Comparison of ENCODE assay signal across 9 cellular contexts in the genomic region with DNA sequence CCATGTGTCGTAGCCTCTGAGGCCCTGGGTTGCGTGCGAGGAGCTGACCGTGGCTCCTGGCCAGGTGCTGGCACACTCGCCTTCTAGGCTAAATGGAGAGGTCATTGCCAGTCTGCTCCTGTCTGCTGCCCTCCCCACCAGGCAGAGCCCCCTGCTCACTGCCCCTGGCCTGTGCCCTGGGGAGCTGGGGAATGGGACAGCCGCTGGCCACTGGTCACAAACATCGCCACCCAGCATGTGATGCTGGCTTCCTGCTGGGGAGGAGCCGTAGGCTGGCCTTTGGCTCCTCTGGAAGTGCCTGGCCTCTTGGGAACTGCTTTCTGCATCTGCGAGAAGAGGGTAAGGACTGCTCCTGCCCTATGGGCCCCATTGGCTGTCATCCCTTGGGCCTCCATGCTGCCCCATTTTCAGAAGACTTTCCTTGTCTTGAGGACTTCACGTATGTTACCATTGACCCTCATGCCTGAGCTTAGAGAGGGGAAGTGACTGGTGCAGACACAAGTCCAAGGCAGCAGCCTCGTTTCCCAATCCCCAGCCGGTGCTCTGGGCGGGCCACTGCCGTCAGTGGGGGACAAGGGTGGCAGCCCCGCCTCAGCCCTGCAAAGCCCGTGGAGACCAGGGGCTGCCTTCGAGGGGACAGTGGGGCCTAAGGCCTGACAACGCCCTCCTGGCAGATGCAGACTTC. TPM values are rescaled to one million over a fixed set of nuclear protein-coding genes. Genes with fewer than 3 reads are reported as not detected.
A peak's percentile ranks its signal among the peaks of the same experiment; 100 is the strongest.
DNase-seq lines count a peak whose midpoint lies in the region; ATAC-seq and TF ChIP-seq lines count a peak whose summit lies in the region.
"Had no signal": no experiment of that assay in that cellular context is flagged by ENCODE, and none has a peak within 500 bp of the region (broad histone marks: within the 10 kb centered on the region; RNA-seq: fewer than 3 reads in every experiment).

No MANE protein-coding gene starts in this region.

- intact Hi-C loops in dendritic cell treated with granulocyte-macrophage colony-stimulating factor and Interleukin-4, amounts not matched to agents 40 ng/mL and 50 ng/mL, for 4 days (cut with micrococcal nuclease): no loop called here
- intact Hi-C loops in thyroid gland (cut with DNase I): no loop called here

- 40 to 65% methylated on average over 6 to 10 of the region's 18 CpGs for WGBS in thyroid gland, 2 donors

- TF ChIP-seq POLR2A in NB4 (IDR thresholded peaks at IDR 0.05; ENCODE audit: extremely low read depth, insufficient read length) (no peak), thyroid gland (IDR thresholded peaks at IDR 0.05) (no peak)

- H3K9me3 ChIP-seq in thyroid gland (no peaks in the 10 kb centered on the region), HAP-1 (no peaks in the 10 kb centered on the region; the same call in 1 of the 2 replicates)

- DNase-seq in NB4 (ENCODE audit: low read depth) (peak; percentile 92), memory B cell (ENCODE audit: low spot score in 2 of 2) (no peak), thyroid gland (peak in 1 of 2 donors; percentile 35), cortex of kidney (lab: John Stamatoyannopoulos, UW) (no peak), HAP-1 (ENCODE audit: low spot score in 2 of 2) (no peak)
- DNase-seq in activated effector memory CD4-positive, alpha-beta T cell treated with Interleukin-2 at 50 U/mL for 16 hours: no peak

- H3K27ac Mint-ChIP-seq in dendritic cell treated with granulocyte-macrophage colony-stimulating factor and Interleukin-4, amounts not matched to agents 40 ng/mL and 50 ng/mL, for 4 days: peak overlapping the region; percentile 92
- no peak overlapping the region for H3K27ac Mint-ChIP-seq in memory B cell

- H3K36me3 Mint-ChIP-seq in dendritic cell treated with granulocyte-macrophage colony-stimulating factor and Interleukin-4, amounts not matched to agents 40 ng/mL and 50 ng/mL, for 4 days (ENCODE audit: low read depth): peaks cover 28% of the 10 kb centered on the region
- no peaks in the 10 kb centered on the region for H3K36me3 Mint-ChIP-seq in memory B cell

- in situ Hi-C loops in HAP-1 (cut with MboI; ENCODE audit: low sequenced_read_pairs): no loop called here

- no peaks in the 10 kb centered on the region for H3K36me3 ChIP-seq in thyroid gland
- no peaks in the 10 kb centered on the region for H3K36me3 ChIP-seq in HAP-1 (replicated peaks)

- peak overlapping the region; percentile 88 for H3K4me3 Mint-ChIP-seq in dendritic cell treated with granulocyte-macrophage colony-stimulating factor and Interleukin-4, amounts not matched to agents 40 ng/mL and 50 ng/mL, for 4 days
- H3K4me3 Mint-ChIP-seq in memory B cell: peak overlapping the region; percentile 32

- TF ChIP-seq CTCF in NB4 (IDR thresholded peaks at IDR 0.05; ENCODE audit: low read depth, low read length): no peak
- TF ChIP-seq CTCF in thyroid gland (IDR thresholded peaks at IDR 0.05): no peak

- H3K27ac ChIP-seq in thyroid gland: peak overlapping the region; percentile 66 to 93 (median 85)
- H3K27ac ChIP-seq: VCaP had no signal

- H3K27me3 ChIP-seq in thyroid gland: no peaks in the 10 kb centered on the region
- no peaks in the 10 kb centered on the region for H3K27me3 ChIP-seq in HAP-1 (ENCODE audit: low read depth)

- ATAC-seq in memory B cell (ENCODE audit: low read depth) (no peak), HG02759 (IDR thresholded peaks at IDR 0.05; ENCODE audit: unreplicated experiment) (no peak)

- H3K27me3 Mint-ChIP-seq in dendritic cell treated with granulocyte-macrophage colony-stimulating factor and Interleukin-4, amounts not matched to agents 40 ng/mL and 50 ng/mL, for 4 days: no peaks in the 10 kb centered on the region
- peaks cover 8% of the 10 kb centered on the region for H3K27me3 Mint-ChIP-seq in memory B cell

- no peaks in the 10 kb centered on the region for H3K9me3 Mint-ChIP-seq in dendritic cell treated with granulocyte-macrophage colony-stimulating factor and Interleukin-4, amounts not matched to agents 40 ng/mL and 50 ng/mL, for 4 days
- H3K9me3 Mint-ChIP-seq in memory B cell: peaks cover under 1% of the 10 kb centered on the region

- peaks cover 23 to 68% of the 10 kb centered on the region in 2 donors for H3K4me1 ChIP-seq in thyroid gland
- H3K4me1 ChIP-seq in HAP-1: peaks cover 11% of the 10 kb centered on the region

- H3K4me3 ChIP-seq in NB4 (ENCODE audit: low read depth, low read length) (no peak overlapping the region), thyroid gland (replicated peaks in 1 of 3) (no peak overlapping the region), HAP-1 (no peak overlapping the region)

- H3K4me1 Mint-ChIP-seq in dendritic cell treated with granulocyte-macrophage colony-stimulating factor and Interleukin-4, amounts not matched to agents 40 ng/mL and 50 ng/mL, for 4 days (ENCODE audit: low read depth): peaks cover 82% of the 10 kb centered on the region
- H3K4me1 Mint-ChIP-seq in memory B cell: peaks cover 4% of the 10 kb centered on the region

RNA-seq across cellular contexts. Expression of a gene that starts 2.0 kb away (rescaled TPM):
- 10 to 100 TPM; 28.6 to 37.2 (median 31.2) TPM for total RNA-seq in thyroid gland

RNA-seq across cellular contexts. Expression of a gene that starts 26.8 kb away (rescaled TPM):
- total RNA-seq in thyroid gland: under 1 TPM in 2 of 4 donors, not detected in 2; 0.44 to 0.78 TPM

RNA-seq across cellular contexts. Expression of a gene that starts 37.3 kb away (rescaled TPM):
- total RNA-seq in thyroid gland: not detected
